In the genomic region with DNA sequence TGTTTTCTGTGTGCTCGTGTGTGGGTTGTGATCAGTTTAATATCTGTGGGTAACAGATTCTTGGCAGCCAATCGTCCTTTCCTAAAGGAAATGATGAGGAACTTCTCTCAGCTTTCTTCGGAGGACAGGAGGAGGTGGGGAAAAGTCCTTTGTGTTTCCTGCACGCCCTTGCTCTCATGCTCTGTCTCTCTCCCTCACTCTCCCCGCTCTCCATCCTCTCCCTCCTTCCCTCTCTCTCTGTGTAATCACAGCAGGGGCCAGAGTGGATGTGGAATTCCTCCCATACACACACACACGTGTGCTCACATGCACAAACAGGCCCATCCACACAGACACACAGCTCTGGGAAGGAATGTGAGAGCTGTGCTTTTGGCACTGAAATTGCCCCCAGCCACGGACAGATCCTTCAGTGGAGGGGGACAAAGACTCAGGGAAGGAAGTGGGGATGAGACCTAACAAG, we compare ENCODE assay signal across 14 cellular contexts.
DNase-seq lines count a peak whose midpoint lies in the region; ATAC-seq and TF ChIP-seq lines count a peak whose summit lies in the region.
"Had no signal": no experiment of that assay in that cellular context is flagged by ENCODE, and none has a peak within 500 bp of the region (broad histone marks: within the 10 kb centered on the region; RNA-seq: fewer than 3 reads in every experiment).

No MANE protein-coding gene starts in this region.

- H3K4me3 ChIP-seq in GM23338 = no peak overlapping the region
- no peak overlapping the region for H3K4me3 ChIP-seq in fibroblast of pulmonary artery (replicated peaks; ENCODE audit: low read depth, low read length)
- H3K4me3 ChIP-seq in prostate gland = no peak overlapping the region
- H3K4me3 ChIP-seq: GM12878, heart left ventricle, uterus had no signal

- H3K4me1 Mint-ChIP-seq in GM23338 (peaks cover 6% of the 10 kb centered on the region), activated B cell treated with CpG ODN at 0.5 μM for 24 hours (no peaks in the 10 kb centered on the region)

- POLR2A ChIA-PET in activated B cell treated with CpG ODN at 0.5 μM for 24 hours (lab: Charles Lee) = no interaction called here

- 0 out of 2 replicates have a peak overlapping the region, but pooled peaks have one; percentile 59 for H3K27ac ChIP-seq in GM23338 (ENCODE audit: low read depth)
- H3K27ac ChIP-seq in prostate gland = peak overlapping the region; percentile 28 to 41

- DNase-seq in GM23338 (ENCODE audit: low spot score) = no peak
- no peak for DNase-seq in activated B cell treated with CpG ODN at 0.5 μM for 24 hours
- DNase-seq in fibroblast of pulmonary artery (ENCODE audit: low read depth) = peak; percentile 83
- DNase-seq in prostate gland (ENCODE audit: low spot score) = peak; percentile 56
- DNase-seq in Kasumi-1 (lab: John Stamatoyannopoulos, UW) = no peak
- no peak for DNase-seq in NCI-H524 (lab: John Stamatoyannopoulos, UW)
- DNase-seq: aorta, naive B cell, NCI-H2081 had no signal

- no peak for TF ChIP-seq CTCF in GM23338 (conservative IDR thresholded peaks at IDR 0.05; ENCODE audit: low read depth in 2 of 2)
- TF ChIP-seq CTCF in activated B cell treated with CpG ODN at 0.5 μM for 24 hours (IDR thresholded peaks at IDR 0.05) = no peak
- no peak for TF ChIP-seq CTCF in fibroblast of pulmonary artery (IDR thresholded peaks at IDR 0.05; ENCODE audit: low read length, missing control alignments)
- no peak for TF ChIP-seq CTCF in prostate gland (IDR thresholded peaks at IDR 0.05)

- H3K36me3 ChIP-seq in GM23338 (ENCODE audit: insufficient read depth) = no peaks in the 10 kb centered on the region
- no peaks in the 10 kb centered on the region for H3K36me3 ChIP-seq in prostate gland
- H3K36me3 ChIP-seq: uterus had no signal

- TF ChIP-seq POLR2A in prostate gland (IDR thresholded peaks at IDR 0.05) = no peak

- no peaks in the 10 kb centered on the region for H3K79me2 ChIP-seq in GM23338 (replicated peaks; ENCODE audit: insufficient read depth)

- ATAC-seq in GM23338 = no peak
- no peak for ATAC-seq in activated B cell treated with CpG ODN at 0.5 μM for 24 hours (ENCODE audit: low read depth)
- no peak for ATAC-seq in HG03439 (IDR thresholded peaks at IDR 0.05; ENCODE audit: unreplicated experiment)
- no peak for ATAC-seq in GM19467 (IDR thresholded peaks at IDR 0.05; ENCODE audit: unreplicated experiment)
- ATAC-seq: GM12878 had no signal

- H3F3A ChIP-seq in GM23338 (replicated peaks; ENCODE audit: low read depth) = 0 out of 2 replicates have a peak, but pooled peaks cover 6% of the 10 kb centered on the region

- H3K36me3 Mint-ChIP-seq in GM23338 (ENCODE audit: low read depth) (peaks cover 26% of the 10 kb centered on the region), activated B cell treated with CpG ODN at 0.5 μM for 24 hours (ENCODE audit: low read depth) (peaks cover 82% of the 10 kb centered on the region)

- H3K9me2 ChIP-seq in GM23338 (ENCODE audit: insufficient read depth) = no peaks in the 10 kb centered on the region

- H3K9me3 Mint-ChIP-seq in GM23338 (no peaks in the 10 kb centered on the region), activated B cell treated with CpG ODN at 0.5 μM for 24 hours (no peaks in the 10 kb centered on the region)
- H3K9me3 Mint-ChIP-seq: naive B cell had no signal

- H3K27ac Mint-ChIP-seq in GM23338 (peak overlapping the region; percentile 84; the same call in 1 of the 2 replicates), activated B cell treated with CpG ODN at 0.5 μM for 24 hours (peak overlapping the region; percentile 7)

- no peaks in the 10 kb centered on the region for H3K9me3 ChIP-seq in prostate gland
- H3K9me3 ChIP-seq: heart left ventricle, uterus had no signal

- H3K4me1 ChIP-seq in GM23338 (ENCODE audit: insufficient read depth) = no peaks in the 10 kb centered on the region
- H3K4me1 ChIP-seq in prostate gland (replicated peaks) = peaks cover 9% of the 10 kb centered on the region
- H3K4me1 ChIP-seq: uterus had no signal

- H3K27me3 ChIP-seq in GM23338 (ENCODE audit: insufficient read depth) = no peaks in the 10 kb centered on the region
- no peaks in the 10 kb centered on the region for H3K27me3 ChIP-seq in prostate gland (replicated peaks; ENCODE audit: insufficient read depth)
- H3K27me3 ChIP-seq: heart left ventricle, uterus had no signal

- CTCF ChIA-PET in activated B cell treated with CpG ODN at 0.5 μM for 24 hours (lab: Charles Lee) = interaction anchor here (0.6 to 2.1 kb wide), 2 partner anchors 74 to 330 kb away, joined by 3 to 7 read pairs; no protein-coding TSS in a partner anchor

- H2AFZ ChIP-seq in GM23338 = no peak overlapping the region

- no peaks in the 10 kb centered on the region; the same call in 1 of the 2 replicates for H4K20me1 ChIP-seq in GM23338 (replicated peaks; ENCODE audit: insufficient read depth)

- H3K27me3 Mint-ChIP-seq in GM23338 (ENCODE audit: insufficient read depth, low read depth, poor library complexity) (peaks cover 13% of the 10 kb centered on the region), activated B cell treated with CpG ODN at 0.5 μM for 24 hours (no peaks in the 10 kb centered on the region)
- H3K27me3 Mint-ChIP-seq: naive B cell had no signal

- intact Hi-C loops in activated B cell treated with CpG ODN at 0.5 μM for 24 hours (cut with micrococcal nuclease) (no loop called here), prostate gland (cut with DNase I) (no loop called here)

- H3K4me3 Mint-ChIP-seq in GM23338 (no peak overlapping the region), activated B cell treated with CpG ODN at 0.5 μM for 24 hours (no peak overlapping the region)

- no peak overlapping the region for H3K4me2 ChIP-seq in GM23338

- 16% methylated on average over 7 of the region's 7 CpGs for WGBS in prostate gland

TF ChIP-seq in GM23338, 12 proteins besides CTCF, POLR2A, EP300 and RAD21 (continues in another document):
- TF ChIP-seq EZH2phosphoT487 (IDR thresholded peaks at IDR 0.05; ENCODE audit: unreplicated experiment) = no peak
- TF ChIP-seq CREB1 (CRISPR knock-in tag; IDR thresholded peaks at IDR 0.05; ENCODE audit: low read depth) = no peak
- TF ChIP-seq EZH2 (IDR thresholded peaks at IDR 0.05; ENCODE audit: low read depth, unreplicated experiment) = no peak
- no peak for TF ChIP-seq STAT1 (IDR thresholded peaks at IDR 0.05; ENCODE audit: unreplicated experiment)
- no peak for TF ChIP-seq ETS1 (IDR thresholded peaks at IDR 0.05)
- TF ChIP-seq ZNF331 (CRISPR knock-in tag; IDR thresholded peaks at IDR 0.05; ENCODE audit: low read depth) = no peak
- no peak for TF ChIP-seq ZNF114 (CRISPR knock-in tag; IDR thresholded peaks at IDR 0.05)
- TF ChIP-seq JUNB (IDR thresholded peaks at IDR 0.05; ENCODE audit: unreplicated experiment) = no peak
- TF ChIP-seq POLR2AphosphoS5 (IDR thresholded peaks at IDR 0.05; ENCODE audit: low read depth) = no peak
- TF ChIP-seq, protein P1, sequence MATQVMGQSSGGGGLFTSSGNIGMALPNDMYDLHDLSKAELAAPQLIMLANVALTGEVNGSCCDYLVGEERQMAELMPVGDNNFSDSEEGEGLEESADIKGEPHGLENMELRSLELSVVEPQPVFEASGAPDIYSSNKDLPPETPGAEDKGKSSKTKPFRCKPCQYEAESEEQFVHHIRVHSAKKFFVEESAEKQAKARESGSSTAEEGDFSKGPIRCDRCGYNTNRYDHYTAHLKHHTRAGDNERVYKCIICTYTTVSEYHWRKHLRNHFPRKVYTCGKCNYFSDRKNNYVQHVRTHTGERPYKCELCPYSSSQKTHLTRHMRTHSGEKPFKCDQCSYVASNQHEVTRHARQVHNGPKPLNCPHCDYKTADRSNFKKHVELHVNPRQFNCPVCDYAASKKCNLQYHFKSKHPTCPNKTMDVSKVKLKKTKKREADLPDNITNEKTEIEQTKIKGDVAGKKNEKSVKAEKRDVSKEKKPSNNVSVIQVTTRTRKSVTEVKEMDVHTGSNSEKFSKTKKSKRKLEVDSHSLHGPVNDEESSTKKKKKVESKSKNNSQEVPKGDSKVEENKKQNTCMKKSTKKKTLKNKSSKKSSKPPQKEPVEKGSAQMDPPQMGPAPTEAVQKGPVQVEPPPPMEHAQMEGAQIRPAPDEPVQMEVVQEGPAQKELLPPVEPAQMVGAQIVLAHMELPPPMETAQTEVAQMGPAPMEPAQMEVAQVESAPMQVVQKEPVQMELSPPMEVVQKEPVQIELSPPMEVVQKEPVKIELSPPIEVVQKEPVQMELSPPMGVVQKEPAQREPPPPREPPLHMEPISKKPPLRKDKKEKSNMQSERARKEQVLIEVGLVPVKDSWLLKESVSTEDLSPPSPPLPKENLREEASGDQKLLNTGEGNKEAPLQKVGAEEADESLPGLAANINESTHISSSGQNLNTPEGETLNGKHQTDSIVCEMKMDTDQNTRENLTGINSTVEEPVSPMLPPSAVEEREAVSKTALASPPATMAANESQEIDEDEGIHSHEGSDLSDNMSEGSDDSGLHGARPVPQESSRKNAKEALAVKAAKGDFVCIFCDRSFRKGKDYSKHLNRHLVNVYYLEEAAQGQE (IDR thresholded peaks at IDR 0.05; ENCODE audit: unreplicated experiment) = no peak
- no peak for TF ChIP-seq NANOG (IDR thresholded peaks at IDR 0.05; ENCODE audit: borderline replicate concordance)

Comparison
In these comparisons a context has a peak if more than half of its experiments do, and no peak if none do; other contexts are left out.
1. DNase-seq: peak in fibroblast of pulmonary artery (single experiment) and prostate gland (single experiment); none in GM23338 (single experiment), activated B cell treated with CpG ODN at 0.5 μM for 24 hours (single experiment), Kasumi-1 (0 of 2) and NCI-H524 (0 of 2).